ENCODE assay signal across 8 cellular contexts in genomic region chr15:85793641-85794597, GRCh38. TPM values are rescaled to one million over a fixed set of nuclear protein-coding genes. Genes with fewer than 3 reads are reported as not detected.
A peak's percentile ranks its signal among the peaks of the same experiment; 100 is the strongest.
DNase-seq lines count a peak whose midpoint lies in the region; ATAC-seq, FAIRE-seq and TF ChIP-seq lines count a peak whose summit lies in the region.

No MANE protein-coding gene starts in this region.

- H3K27me3 Mint-ChIP-seq in immature natural killer cell (ENCODE audit: low read depth in 3 of 3): peaks cover 5 to 11% (median 5%) of the 10 kb centered on the region in 3 donors

- H3K4me2 ChIP-seq in SK-N-SH (peak overlapping the region; percentile 98), K562 (ENCODE audit: insufficient read depth, low read length) (peak overlapping the region; percentile 58)

- BruUV-seq in A673 (replicated peaks; lab: Mats Ljungman, UMichigan) (no TSS peak), K562 (replicated peaks; lab: Mats Ljungman, UMichigan) (no TSS peak)

- H3K36me3 ChIP-seq in A673 (ENCODE audit: insufficient read depth, low read length, poor library complexity, severe bottlenecking) (no peaks in the 10 kb centered on the region), SK-N-SH (replicated peaks in 1 of 2; ENCODE audit: control insufficient read depth in 1 of 2, insufficient read depth in 2 of 2, low read length in 1 of 2) (no peaks in the 10 kb centered on the region), K562 (ENCODE audit: control insufficient read depth, insufficient read depth, low read length) (no peaks in the 10 kb centered on the region)

- H3K79me2 ChIP-seq in SK-N-SH (ENCODE audit: insufficient read depth) (peaks cover 49% of the 10 kb centered on the region), K562 (ENCODE audit: control insufficient read depth, insufficient read depth, low read length) (no peaks in the 10 kb centered on the region)

- H3K9me3 ChIP-seq in A673 (ENCODE audit: low read depth, low read length, poor library complexity, severe bottlenecking): no peaks in the 10 kb centered on the region
- no peaks in the 10 kb centered on the region for H3K9me3 ChIP-seq in SK-N-SH
- H3K9me3 ChIP-seq in K562 (replicated peaks; ENCODE audit: control insufficient read depth, insufficient read depth, low read depth, low read length): no peaks in the 10 kb centered on the region

- H4K20me1 ChIP-seq in SK-N-SH (ENCODE audit: insufficient read depth) (peaks cover 16% of the 10 kb centered on the region), K562 (replicated peaks; ENCODE audit: control insufficient read depth, insufficient read depth, low read length) (0 out of 2 replicates have a peak, but pooled peaks cover 7% of the 10 kb centered on the region)

- WGBS in SK-N-SH (ENCODE audit: low lambda C conversion rate): 2% methylated on average over 29 of the region's 56 CpGs
- WGBS in K562 (ENCODE audit: insufficient coverage, low coverage, missing lambda C conversion rate): 3% methylated on average over 46 of the region's 56 CpGs

- H3K27ac ChIP-seq in A673 (ENCODE audit: low read depth, low read length, poor library complexity, severe bottlenecking): peak overlapping the region; percentile 92
- H3K27ac ChIP-seq in SK-N-SH (ENCODE audit: low read depth in 2 of 2, low read length in 1 of 2): peak overlapping the region; percentile 79 to 84
- no peak overlapping the region for H3K27ac ChIP-seq in K562 (ENCODE audit: extremely low read depth, low read depth, low read length)

- DNase-seq in A673 (ENCODE audit: low spot score): peak; percentile 48
- peak; percentile 73 for DNase-seq in SK-N-SH
- DNase-seq in K562 (ENCODE audit: extremely low read depth in 1 of 4, low spot score in 3 of 4): peak in 2 of 4 experiments; percentile 1 to 25
- DNase-seq in immature natural killer cell: peak; percentile 29 to 40 (median 35)
- peak; percentile 64 for DNase-seq in stimulated activated CD4-positive, alpha-beta T cell treated with anti-CD3 and anti-CD28 coated beads, Interleukin-15, amount 100 ng/mL, for 24 hours
- no peak for DNase-seq in superior temporal gyrus (ENCODE audit: extremely low spot score)

- H3K9me1 ChIP-seq in K562 (ENCODE audit: control insufficient read depth, insufficient read depth, low read length): no peaks in the 10 kb centered on the region

- TF ChIP-seq EP300 in SK-N-SH (IDR thresholded peaks at IDR 0.05; ENCODE audit: borderline replicate concordance in 1 of 2, low read depth in 1 of 2, low read length in 1 of 2): no peak
- no peak for TF ChIP-seq EP300 in K562 (IDR thresholded peaks at IDR 0.05; ENCODE audit: low read length)

- peak overlapping the region; percentile 88 to 93 (median 91) for H3K4me3 Mint-ChIP-seq in immature natural killer cell

- TF ChIP-seq POLR2A in K562 (conservative IDR thresholded peaks at IDR 0.05): no peak

- FAIRE-seq in K562 (lab: Jason Lieb, UNC): no peak

- peak overlapping the region; percentile 86 for H2AFZ ChIP-seq in SK-N-SH (ENCODE audit: low read depth)
- H2AFZ ChIP-seq in K562 (ENCODE audit: low read depth, low read length): peak overlapping the region; percentile 68; the same call in 1 of the 2 replicates

- in situ Hi-C loops in K562 (cut with MboI): no loop called here

- peaks cover 0 to 4% (median 0%) of the 10 kb centered on the region in 3 donors for H3K36me3 Mint-ChIP-seq in immature natural killer cell

- POLR2A ChIA-PET in A673 (lab: Charles Lee; ENCODE audit: low non-redundant PET): no interaction called here
- POLR2A ChIA-PET in SK-N-SH (lab: Yijun Ruan, JAX): no interaction called here
- POLR2A ChIA-PET in K562 (lab: Yijun Ruan, JAX): no interaction called here

- intact Hi-C loops in A673 (cut with micrococcal nuclease; ENCODE audit: unreplicated experiment) (no loop called here), K562 (cut with micrococcal nuclease) (no loop called here)

- no peaks in the 10 kb centered on the region for H3F3A ChIP-seq in SK-N-SH (replicated peaks; ENCODE audit: insufficient read depth)

- no peaks in the 10 kb centered on the region for H3K9me3 Mint-ChIP-seq in immature natural killer cell

- H3K4me1 Mint-ChIP-seq in immature natural killer cell: peaks cover 21 to 33% of the 10 kb centered on the region in 2 donors

- H3K4me3 ChIP-seq in A673 (ENCODE audit: low read depth, low read length, poor library complexity, severe bottlenecking) (peak overlapping the region; percentile 98), SK-N-SH (ENCODE audit: low read depth in 2 of 2, low read length in 1 of 2) (peak overlapping the region; percentile 82 to 88), K562 (peak overlapping the region; percentile 56)

- H3K4me1 ChIP-seq in A673 (ENCODE audit: insufficient read depth, low read length, poor library complexity, severe bottlenecking): peaks cover 6% of the 10 kb centered on the region
- peaks cover 9 to 36% of the 10 kb centered on the region in 2 experiments; a peak in 2 of 4 replicates for H3K4me1 ChIP-seq in SK-N-SH (ENCODE audit: control insufficient read depth in 1 of 2, insufficient read depth in 2 of 2, low read depth in 1 of 2, low read length in 1 of 2)
- H3K4me1 ChIP-seq in K562 (replicated peaks in 1 of 2; ENCODE audit: control insufficient read depth in 2 of 2, insufficient read depth in 2 of 2, low read length in 2 of 2): peaks cover 0 to 9% of the 10 kb centered on the region in 2 experiments; a peak in 2 of 5 replicates

- TF ChIP-seq RAD21 in SK-N-SH (IDR thresholded peaks at IDR 0.05; ENCODE audit: low read length): no peak
- no peak for TF ChIP-seq RAD21 in K562 (CRISPR knock-in tag; conservative IDR thresholded peaks at IDR 0.05 in 1 of 2, IDR thresholded peaks at IDR 0.05 in 1 of 2)

- no peak for TF ChIP-seq CTCF in A673 (conservative IDR thresholded peaks at IDR 0.05; ENCODE audit: low read depth, low read length)
- TF ChIP-seq CTCF in SK-N-SH (IDR thresholded peaks at IDR 0.05): no peak
- TF ChIP-seq CTCF in K562 (IDR thresholded peaks at IDR 0.05 in 2 of 3, conservative IDR thresholded peaks at IDR 0.05 in 1 of 3; ENCODE audit: insufficient read depth in 2 of 3, low read depth in 1 of 3, low read length in 3 of 3): no peak

- peak overlapping the region; percentile 64 to 87 (median 81) for H3K27ac Mint-ChIP-seq in immature natural killer cell

- H3K27me3 ChIP-seq in A673 (replicated peaks; ENCODE audit: insufficient read depth, low read depth, low read length, poor library complexity) (no peaks in the 10 kb centered on the region), SK-N-SH (ENCODE audit: insufficient read depth) (no peaks in the 10 kb centered on the region), K562 (ENCODE audit: control insufficient read depth in 2 of 2, insufficient read depth in 2 of 2, low read length in 2 of 2) (peaks cover 8 to 39% of the 10 kb centered on the region in 2 experiments; a peak in 4 of 5 replicates)

- ATAC-seq in GM19035 (IDR thresholded peaks at IDR 0.05; ENCODE audit: unreplicated experiment): peak; percentile 49
- peak; percentile 41 for ATAC-seq in HG03139 (IDR thresholded peaks at IDR 0.05; ENCODE audit: unreplicated experiment)
- peak; percentile 8 for ATAC-seq in K562

- no peaks in the 10 kb centered on the region for H3K9me2 ChIP-seq in SK-N-SH

- peak overlapping the region; percentile 85 for H3K9ac ChIP-seq in SK-N-SH
- H3K9ac ChIP-seq in K562 (ENCODE audit: insufficient read depth in 1 of 2, low read depth in 2 of 2, low read length in 2 of 2): peak overlapping the region in 1 of 2 experiments; percentile 82; a peak in 2 of 4 replicates

- CTCF ChIA-PET in A673 (lab: Charles Lee) (interaction anchor here (0.8 kb wide), 1 partner anchor 32 kb away, joined by 5 read pairs; no protein-coding TSS in a partner anchor), SK-N-SH (lab: Yijun Ruan, JAX) (interaction anchor here (1.1 to 2.0 kb wide), 3 partner anchors 37 to 62 kb away, joined by 3 to 5 read pairs (median 3); no protein-coding TSS in a partner anchor), K562 (lab: Yijun Ruan, JAX; ENCODE audit: low intra/inter-chr PET ratio) (no interaction called here)

TF ChIP-seq in SK-N-SH, 30 proteins besides CTCF, POLR2A, EP300 and RAD21:
- TF ChIP-seq FOXJ3 (CRISPR knock-in tag; IDR thresholded peaks at IDR 0.05) (no peak), TAF1 (IDR thresholded peaks at IDR 0.05; ENCODE audit: borderline replicate concordance, low read depth, low read length) (peak; percentile 23; the same call in 1 of the 2 replicates)
TF ChIP-seq in SK-N-SH: peak in this region for 1.

TF ChIP-seq in K562, 482 proteins besides CTCF, POLR2A, EP300 and RAD21 (continues in another document):
- TF ChIP-seq ZNF644 (tag; IDR thresholded peaks at IDR 0.05; ENCODE audit: low read depth) (no peak), SNRNP70 (optimal IDR thresholded peaks at IDR 0.05; ENCODE audit: low read depth, low read length) (no peak), NFATC3 (IDR thresholded peaks at IDR 0.05) (no peak)

RNA-seq across cellular contexts. Expression of gene KLHL25, which starts 0.8 kb away (rescaled TPM):
- total RNA-seq in A673 (2021) (11.5 and 12.7 TPM in 2 replicates), K562 (2014; rRNA removed) (0.09 and 0.29 TPM in 2 replicates), K562 (2014; rRNA removed; fragmentation: Illumina TruSeq; extraction: Trizol) (0.03 TPM in 1 of 2 replicates, not detected in the other), K562 (2015; rRNA removed; fragmentation: Illumina TruSeq; extraction: Trizol) (0.14 and 0.15 TPM in 2 replicates), K562 (2021) (0.13 and 0.20 TPM in 2 replicates)
- polyA plus RNA-seq in SK-N-SH (2012; rRNA removed) (4.5 TPM in 2 replicates), K562 (2011; rRNA removed) (0.11 and 0.12 TPM in 2 replicates), K562 (2014; fragmentation: Illumina TruSeq; extraction: Trizol) (0.04 and 0.28 TPM in 2 replicates), K562 (2014; fragmentation: Nextera tagmentation; extraction: Ambion mirVana) (not detected), K562 (2014; rRNA removed) (0.04 and 0.05 TPM in 2 replicates), immature natural killer cell (1 to 10 TPM in 2 of 3 donors, not detected in 1; 1.2 to 2.6 TPM)
- 1.4 and 2.6 TPM in 2 replicates for polyA plus RNA-seq in SK-N-SH (2012; cell fraction: cytosol; rRNA removed)
- polyA plus RNA-seq in SK-N-SH (2012; cell fraction: nucleus; rRNA removed): 7.3 and 8.6 TPM in 2 replicates
- 0.48 and 0.97 TPM in 2 replicates for total RNA-seq in K562 (2011; cell fraction: chromatin; rRNA removed; ENCODE audit: low replicate concordance)
- 0.66 and 0.83 TPM in 2 replicates for total RNA-seq in K562 (2011; cell fraction: nucleolus; rRNA removed)
- total RNA-seq in K562 (2011; cell fraction: nucleoplasm; rRNA removed): 0.38 and 0.59 TPM in 2 replicates
- polyA plus RNA-seq in K562 (2011; cell fraction: cytosol; rRNA removed): 0.09 and 0.37 TPM in 2 replicates
- polyA plus RNA-seq in K562 (2011; cell fraction: nucleus; rRNA removed): 0.18 and 0.41 TPM in 2 replicates
- polyA plus RNA-seq in K562 (2012): 0.13 and 0.15 TPM in 2 replicates
- polyA minus RNA-seq in K562 (2011; rRNA and poly(A)+ RNA removed): 0.03 and 0.18 TPM in 2 replicates
- 0.64 TPM in 1 of 2 replicates, not detected in the other for polyA minus RNA-seq in K562 (2011; cell fraction: cytosol; rRNA and poly(A)+ RNA removed)
- polyA minus RNA-seq in K562 (2011; cell fraction: nucleus; rRNA and poly(A)+ RNA removed): 0.11 and 0.13 TPM in 2 replicates
